Comparison of ENCODE assay signal across 1 cellular context in the genomic region with DNA sequence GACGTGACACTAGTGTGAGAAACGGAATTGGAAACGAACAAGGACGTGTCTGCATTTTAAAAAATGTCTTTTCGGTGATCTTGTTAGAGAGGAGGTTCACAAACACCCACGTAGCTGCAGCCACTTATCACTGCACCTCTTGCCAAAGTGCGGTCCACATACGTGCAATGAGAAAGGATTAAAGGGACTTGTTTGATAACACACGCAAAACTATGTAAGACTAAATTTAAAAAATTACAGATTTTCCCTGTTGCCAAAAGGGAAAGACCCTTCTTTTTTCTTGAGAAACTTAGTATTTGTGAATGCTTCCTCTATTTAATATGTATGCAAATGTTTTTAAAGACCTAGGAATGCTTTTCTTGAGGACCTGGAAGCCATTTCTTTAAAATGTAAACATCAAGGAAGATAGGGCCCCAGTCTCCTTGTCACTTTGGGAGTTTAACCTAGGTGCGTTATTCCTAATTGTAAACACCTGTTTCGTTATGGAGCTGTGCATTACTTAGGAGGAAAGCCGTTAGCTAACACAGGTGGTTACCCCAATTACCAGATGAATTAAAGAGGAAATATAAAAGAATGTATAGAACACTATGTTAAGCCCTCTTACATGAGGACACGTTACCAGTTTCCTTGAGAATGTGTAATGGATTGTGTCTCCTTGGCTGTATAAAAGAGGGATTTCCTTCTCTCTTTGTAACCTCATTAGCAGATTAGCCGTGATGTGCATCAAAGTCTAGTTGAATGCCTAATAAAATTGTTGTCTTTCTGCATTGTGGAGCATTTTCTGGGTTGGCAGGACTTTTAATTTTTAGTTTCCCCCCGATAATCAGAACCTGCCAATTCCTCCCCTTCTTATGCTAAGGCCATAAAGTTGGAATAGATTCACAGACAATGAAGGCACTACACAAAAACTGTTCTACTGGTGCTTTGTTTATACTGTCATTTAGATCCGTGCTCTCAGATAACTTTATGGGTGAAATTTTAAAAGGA.
TF ChIP-seq lines count a peak whose summit lies in the region.

No MANE protein-coding gene starts in this region.

TF ChIP-seq in HepG2, 621 proteins besides CTCF, POLR2A, EP300 and RAD21 (continued from another document):
- no peak for TF ChIP-seq PRDM15 (CRISPR knock-in tag; IDR thresholded peaks at IDR 0.05)
- 0 out of 2 replicates have a peak, but pooled peaks have one; percentile 13 for TF ChIP-seq WIZ (CRISPR knock-in tag; IDR thresholded peaks at IDR 0.05)
